ENCODE assay signal across 9 cellular contexts in genomic region chr21:45320261-45320990, GRCh38. TPM values are rescaled to one million over a fixed set of nuclear protein-coding genes. Genes with fewer than 3 reads are reported as not detected.
DNase-seq lines count a peak whose midpoint lies in the region; ATAC-seq lines count a peak whose summit lies in the region.
"Had no signal": no experiment of that assay in that cellular context is flagged by ENCODE, and none has a peak within 500 bp of the region (broad histone marks: within the 10 kb centered on the region; RNA-seq: fewer than 3 reads in every experiment).

No MANE protein-coding gene starts in this region.

- ATAC-seq in left ventricle myocardium superior, result peak; percentile 53
- ATAC-seq in GM21381 (IDR thresholded peaks at IDR 0.05; ENCODE audit: unreplicated experiment), result no peak
- ATAC-seq in HG02588 (IDR thresholded peaks at IDR 0.05; ENCODE audit: unreplicated experiment), result no peak

- peak; percentile 50 for DNase-seq in EL
- peak; percentile 79 for DNase-seq in RPMI8226
- DNase-seq in left ventricle myocardium superior, result peak; percentile 77
- DNase-seq in stimulated activated CD4-positive, alpha-beta T cell treated with anti-CD3 and anti-CD28 coated beads, Interleukin-15, amount 100 ng/mL, for 24 hours, result no peak
- DNase-seq in kidney tubule cell (ENCODE audit: low spot score), result no peak
- DNase-seq: KG1 had no signal

- H3K36me3 ChIP-seq in skeletal muscle satellite cell (ENCODE audit: insufficient read depth, low read length), result no peaks in the 10 kb centered on the region

- H3K4me1 ChIP-seq in skeletal muscle satellite cell (ENCODE audit: control insufficient read depth, insufficient read depth, low read length), result peaks cover 71% of the 10 kb centered on the region

- peak overlapping the region; percentile 65 for H3K9ac ChIP-seq in skeletal muscle satellite cell (ENCODE audit: low read depth, low read length)

- peak overlapping the region; percentile 32 for H3K4me2 ChIP-seq in skeletal muscle satellite cell (ENCODE audit: low read length)

- intact Hi-C loops in left ventricle myocardium superior (cut with micrococcal nuclease), result no loop called here

- H3K4me3 ChIP-seq in skeletal muscle satellite cell (ENCODE audit: low read length), result no peak overlapping the region

- H3K9me3 ChIP-seq in skeletal muscle satellite cell (replicated peaks; ENCODE audit: low read length), result no peaks in the 10 kb centered on the region

- no peaks in the 10 kb centered on the region for H3K27me3 ChIP-seq in skeletal muscle satellite cell (ENCODE audit: control insufficient read depth, insufficient read depth, low read length)

RNA-seq across cellular contexts. Expression of gene POFUT2, which starts 32.7 kb away (rescaled TPM):
- total RNA-seq in left ventricle myocardium superior, result 15.7 TPM
- 16.4 and 18.0 TPM in 2 replicates for total RNA-seq in skeletal muscle satellite cell (2012; rRNA removed)

Comparison
In these comparisons a context has a peak if more than half of its experiments do, and no peak if none do; other contexts are left out.
1. DNase-seq: peak in EL (single experiment), RPMI8226 (single experiment) and left ventricle myocardium superior (single experiment); none in stimulated activated CD4-positive, alpha-beta T cell treated with anti-CD3 and anti-CD28 coated beads, Interleukin-15, amount 100 ng/mL, for 24 hours (single experiment) and kidney tubule cell (single experiment).